Comparison of ENCODE assay signal across 8 cellular contexts in genomic region chr9:20623748-20624124, GRCh38. TPM values are rescaled to one million over a fixed set of nuclear protein-coding genes. Genes with fewer than 3 reads are reported as not detected.
DNase-seq lines count a peak whose midpoint lies in the region; TF ChIP-seq lines count a peak whose summit lies in the region.

No MANE protein-coding gene starts in this region.

- DNase-seq in DMS 273 (lab: John Stamatoyannopoulos, UW; ENCODE audit: unreplicated experiment) (peak; percentile 27), DMS 273 treated with DMSO at 0.1 percent for 48 hours (lab: John Stamatoyannopoulos, UW) (no peak), RPMI8226 (peak; percentile 5), fibroblast of the aortic adventitia (ENCODE audit: low read depth) (peak; percentile 12), adrenal gland (no peak), NCI-H2227 (lab: John Stamatoyannopoulos, UW; ENCODE audit: unreplicated experiment) (no peak), NCI-H2227 treated with DMSO at 0.1 percent for 48 hours (lab: John Stamatoyannopoulos, UW) (no peak)

- H3K27me3 ChIP-seq in skeletal muscle tissue (ENCODE audit: control insufficient read depth in 3 of 3, insufficient read depth in 3 of 3, low read length in 3 of 3) (no peaks in the 10 kb centered on the region), adrenal gland (no peaks in the 10 kb centered on the region)

- H3K36me3 ChIP-seq in skeletal muscle tissue (ENCODE audit: control insufficient read depth in 3 of 3, insufficient read depth in 3 of 3, low read length in 3 of 3) (no peaks in the 10 kb centered on the region), adrenal gland (replicated peaks in 1 of 2) (no peaks in the 10 kb centered on the region)

- TF ChIP-seq CTCF in fibroblast of the aortic adventitia (IDR thresholded peaks at IDR 0.05; ENCODE audit: insufficient read depth, low read length) (no peak), adrenal gland (IDR thresholded peaks at IDR 0.05) (no peak)

- H3K27ac ChIP-seq in skeletal muscle tissue (ENCODE audit: low read depth, low read length) (no peak overlapping the region), adrenal gland (no peak overlapping the region)

- H3K4me1 ChIP-seq in skeletal muscle tissue (ENCODE audit: control insufficient read depth in 3 of 3, insufficient read depth in 3 of 3, low read length in 3 of 3), result peaks cover 8 to 20% (median 15%) of the 10 kb centered on the region in 3 donors
- peaks cover 10 to 17% of the 10 kb centered on the region in 2 donors for H3K4me1 ChIP-seq in adrenal gland (replicated peaks in 1 of 2)

- intact Hi-C loops in adrenal gland (cut with DNase I), result loop anchor here in 1 of 2 donors (5.0 to 10.0 kb wide), 4 partner anchors 51 to 481 kb away; no protein-coding TSS in a partner anchor

- WGBS in adrenal gland, 4 donors, result 29 to 32% (median 32%) methylated on average over 7 of the region's 7 CpGs

- H3K9me3 ChIP-seq in skeletal muscle tissue (ENCODE audit: control insufficient read depth in 3 of 3, low read length in 3 of 3) (no peaks in the 10 kb centered on the region), adrenal gland (replicated peaks in 1 of 3) (no peaks in the 10 kb centered on the region)

- H3K4me3 ChIP-seq in fibroblast of the aortic adventitia (ENCODE audit: low read depth, low read length) (peak overlapping the region; percentile 91), skeletal muscle tissue (ENCODE audit: low read length in 3 of 3) (peak overlapping the region; percentile 94 to 96 (median 94)), adrenal gland (peak overlapping the region in 2 of 4 donors; percentile 84 to 91)

- peak overlapping the region; percentile 74 to 80 (median 75) for H3K9ac ChIP-seq in skeletal muscle tissue (ENCODE audit: low read depth in 1 of 3, low read length in 3 of 3)

- TF ChIP-seq POLR2A in adrenal gland (IDR thresholded peaks at IDR 0.05), result no peak

RNA-seq across cellular contexts. Expression of gene MLLT3, which starts 1.4 kb away (rescaled TPM):
- total RNA-seq in fibroblast of the aortic adventitia (ENCODE audit: low replicate concordance) (4.3 and 19.8 TPM in 2 replicates), skeletal muscle tissue (65.8 TPM), adrenal gland (10 to 100 TPM; 14.0 to 37.7 (median 25.5) TPM)
- 10 to 100 TPM; 11.0 to 15.5 (median 11.8) TPM for polyA plus RNA-seq in adrenal gland

Comparison
In these comparisons a context has a peak if more than half of its experiments do, and no peak if none do; other contexts are left out.
1. DNase-seq: peak in DMS 273 (single experiment), RPMI8226 (single experiment) and fibroblast of the aortic adventitia (single experiment); none in DMS 273 treated with DMSO at 0.1 percent for 48 hours (single experiment), adrenal gland (0 of 7), NCI-H2227 (single experiment) and NCI-H2227 treated with DMSO at 0.1 percent for 48 hours (single experiment).